Comparison of ENCODE assay signal across 19 cellular contexts in the genomic region with DNA sequence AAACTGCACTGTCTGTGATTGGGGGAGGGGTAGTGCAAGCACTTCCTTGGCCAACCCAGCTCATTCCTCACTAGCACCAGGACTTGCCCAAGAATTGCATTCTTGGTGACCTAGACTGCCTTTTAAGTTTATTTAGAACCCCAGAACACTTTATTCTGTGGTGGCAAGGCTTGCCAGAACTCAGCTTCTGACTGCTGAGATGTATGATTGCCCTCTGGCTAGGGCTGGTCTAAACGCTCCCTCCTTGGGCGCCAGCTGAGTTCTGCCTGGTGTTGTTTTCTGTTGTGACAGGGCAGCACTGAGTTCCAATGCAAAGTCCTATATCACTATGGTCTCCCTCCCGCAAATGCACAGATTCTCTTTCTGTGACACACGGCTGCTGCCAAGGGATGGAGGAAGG.
A peak's percentile ranks its signal among the peaks of the same experiment; 100 is the strongest.
DNase-seq lines count a peak whose midpoint lies in the region; TF ChIP-seq lines count a peak whose summit lies in the region.
"Had no signal": no experiment of that assay in that cellular context is flagged by ENCODE, and none has a peak within 500 bp of the region (broad histone marks: within the 10 kb centered on the region; RNA-seq: fewer than 3 reads in every experiment).

No MANE protein-coding gene starts in this region.

- no peak overlapping the region for H3K27ac ChIP-seq in fibroblast of lung (ENCODE audit: insufficient read depth, low read length)
- H3K27ac ChIP-seq: body of pancreas, colonic mucosa, parathyroid adenoma, Peyer's patch, thoracic aorta had no signal

- no peaks in the 10 kb centered on the region for H3K27me3 ChIP-seq in fibroblast of lung (ENCODE audit: control insufficient read depth, insufficient read depth, low read length)
- H3K27me3 ChIP-seq: body of pancreas, colonic mucosa, Peyer's patch had no signal

- no peak for TF ChIP-seq CTCF in fibroblast of lung (conservative IDR thresholded peaks at IDR 0.05 in 1 of 2, IDR thresholded peaks at IDR 0.05 in 1 of 2; ENCODE audit: low read depth in 1 of 2, low read length in 2 of 2)

- H3K4me1 ChIP-seq in fibroblast of lung (ENCODE audit: control insufficient read depth, extremely low read depth, insufficient read depth, low read length): peaks cover 14% of the 10 kb centered on the region
- H3K4me1 ChIP-seq: body of pancreas, colonic mucosa, parathyroid adenoma had no signal

- DNase-seq in ELR (ENCODE audit: low read depth) (peak; percentile 64), NCI-H226 (peak; percentile 33), fibroblast of lung (ENCODE audit: low read depth in 2 of 2) (peak; percentile 36 to 75), renal cortical epithelial cell (ENCODE audit: low read depth) (peak; percentile 47), NCI-H1930 (lab: John Stamatoyannopoulos, UW) (no peak), iPS-NIHi7 (ENCODE audit: extremely low spot score) (no peak)
- no peak for DNase-seq in activated naive CD4-positive, alpha-beta T cell treated with anti-CD3 and anti-CD28 coated beads, Interleukin-2, amount 50 U/mL, for 16 hours
- DNase-seq: activated T-cell treated with anti-CD3 and anti-CD28 coated beads, Interleukin-2, amount 50 U/mL, for 72 hours; colonic mucosa; DND-41; Kasumi-1; naive thymus-derived CD8-positive, alpha-beta T cell; NCI-H1105; NCI-H510A; Peyer's patch; stimulated activated naive B cell treated with anti-CD40 and anti-IgM and Interleukin-4, amounts not matched to agents 10 μg/mL and 1 μg/mL and 100 μg/mL, for 72 hours had no signal

- H3K4me3 ChIP-seq in fibroblast of lung (replicated peaks in 1 of 4; ENCODE audit: control extremely low read depth in 1 of 4, insufficient read depth in 1 of 4, low read depth in 3 of 4, low read length in 4 of 4): no peak overlapping the region
- H3K4me3 ChIP-seq: body of pancreas, colonic mucosa, Peyer's patch, thoracic aorta had no signal

- H2AFZ ChIP-seq in fibroblast of lung (ENCODE audit: low read length): no peak overlapping the region
- H2AFZ ChIP-seq: parathyroid adenoma had no signal

- no peaks in the 10 kb centered on the region for H3K79me2 ChIP-seq in fibroblast of lung (ENCODE audit: control insufficient read depth, insufficient read depth, low read length)
- H3K79me2 ChIP-seq: parathyroid adenoma had no signal

- no peak overlapping the region for H3K9ac ChIP-seq in fibroblast of lung (ENCODE audit: insufficient read depth, low read length)
- H3K9ac ChIP-seq: parathyroid adenoma had no signal

- no peaks in the 10 kb centered on the region for H3K36me3 ChIP-seq in fibroblast of lung (ENCODE audit: control insufficient read depth, insufficient read depth, low read length)
- H3K36me3 ChIP-seq: colonic mucosa, Peyer's patch, thoracic aorta had no signal

- H3K4me2 ChIP-seq in fibroblast of lung (ENCODE audit: extremely low read depth, insufficient read depth, low read length): peak overlapping the region; percentile 48

- no peaks in the 10 kb centered on the region for H4K20me1 ChIP-seq in fibroblast of lung (ENCODE audit: control insufficient read depth, extremely low read depth, insufficient read depth, low read length)

- no peaks in the 10 kb centered on the region for H3K9me3 ChIP-seq in fibroblast of lung (ENCODE audit: control insufficient read depth, insufficient read depth, low read depth, low read length)
- H3K9me3 ChIP-seq: body of pancreas, colonic mucosa, Peyer's patch, thoracic aorta had no signal

Comparison
In these comparisons a context has a peak if more than half of its experiments do, and no peak if none do; other contexts are left out.
1. DNase-seq: peak in ELR (single experiment), NCI-H226 (single experiment), fibroblast of lung (2 of 2) and renal cortical epithelial cell (single experiment); none in NCI-H1930 (0 of 2), iPS-NIHi7 (single experiment) and activated naive CD4-positive, alpha-beta T cell treated with anti-CD3 and anti-CD28 coated beads, Interleukin-2, amount 50 U/mL, for 16 hours (single experiment).